In genomic region chr1:202018476-202019234, GRCh38 we compare ENCODE assay signal across 8 cellular contexts. TPM values are rescaled to one million over a fixed set of nuclear protein-coding genes. Genes with fewer than 3 reads are reported as not detected.
DNase-seq lines count a peak whose midpoint lies in the region; ATAC-seq, FAIRE-seq and TF ChIP-seq lines count a peak whose summit lies in the region.

No MANE protein-coding gene starts in this region.

- 42 to 59% (median 53%) methylated on average over 15 to 18 of the region's 18 CpGs for WGBS in heart left ventricle, 4 donors
- 11 to 38% (median 13%) methylated on average over 18 of the region's 18 CpGs for WGBS in small intestine, 3 donors

- H3K36me3 ChIP-seq in NT2/D1 (ENCODE audit: insufficient read depth, insufficient read length, low read length) = peaks cover 30% of the 10 kb centered on the region
- no peaks in the 10 kb centered on the region for H3K36me3 ChIP-seq in heart left ventricle
- H3K36me3 ChIP-seq in small intestine (ENCODE audit: control insufficient read depth in 2 of 2, insufficient read depth in 2 of 2, low read length in 2 of 2) = peaks cover 0 to 5% of the 10 kb centered on the region in 2 donors
- no peaks in the 10 kb centered on the region for H3K36me3 ChIP-seq in HAP-1 (replicated peaks)

- ATAC-seq in heart left ventricle = peak; percentile 27 to 47 (median 37)

- peak; percentile 77 for DNase-seq in HuH-7.5 (ENCODE audit: low spot score)
- DNase-seq in NT2/D1 (ENCODE audit: low read depth, low spot score) = no peak
- no peak for DNase-seq in heart left ventricle
- peak; percentile 96 for DNase-seq in small intestine
- no peak for DNase-seq in HAP-1 (ENCODE audit: low spot score in 2 of 2)
- no peak for DNase-seq in retina
- no peak for DNase-seq in SKM-1 (lab: John Stamatoyannopoulos, UW; ENCODE audit: unreplicated experiment)
- DNase-seq in superior temporal gyrus (ENCODE audit: extremely low spot score) = no peak

- H3K27ac ChIP-seq in heart left ventricle = no peak overlapping the region
- H3K27ac ChIP-seq in small intestine (ENCODE audit: low read depth in 1 of 2, low read length in 1 of 2) = peak overlapping the region; percentile 90 to 94

- peaks cover 31% of the 10 kb centered on the region for H3K4me1 ChIP-seq in NT2/D1 (ENCODE audit: insufficient read depth, insufficient read length)
- peaks cover 0 to 3% (median 0%) of the 10 kb centered on the region in 12 donors for H3K4me1 ChIP-seq in heart left ventricle
- peaks cover 2 to 5% of the 10 kb centered on the region in 2 donors for H3K4me1 ChIP-seq in small intestine (ENCODE audit: control insufficient read depth in 2 of 2, insufficient read depth in 1 of 2, low read depth in 1 of 2, low read length in 1 of 2)
- no peaks in the 10 kb centered on the region for H3K4me1 ChIP-seq in HAP-1

- H3K9ac ChIP-seq in NT2/D1 (ENCODE audit: insufficient read length, low read depth) = peak overlapping the region; percentile 45

- no peaks in the 10 kb centered on the region for H3K9me3 ChIP-seq in NT2/D1 (ENCODE audit: insufficient read depth, low read length)
- no peaks in the 10 kb centered on the region for H3K9me3 ChIP-seq in heart left ventricle
- H3K9me3 ChIP-seq in small intestine (ENCODE audit: control insufficient read depth, low read depth) = no peaks in the 10 kb centered on the region
- no peaks in the 10 kb centered on the region for H3K9me3 ChIP-seq in HAP-1

- no peak for FAIRE-seq in small intestine (lab: Jason Lieb, UNC)

- no peak for TF ChIP-seq CTCF in heart left ventricle (IDR thresholded peaks at IDR 0.05)

- H3K4me3 ChIP-seq in NT2/D1 (ENCODE audit: insufficient read length, low read depth) = no peak overlapping the region
- H3K4me3 ChIP-seq in heart left ventricle = no peak overlapping the region
- peak overlapping the region in 1 of 2 donors; percentile 10 for H3K4me3 ChIP-seq in small intestine (ENCODE audit: low read depth in 1 of 2, low read length in 2 of 2)
- no peak overlapping the region for H3K4me3 ChIP-seq in HAP-1

- intact Hi-C loops in heart left ventricle (cut with DNase I) = no loop called here

- in situ Hi-C loops in HAP-1 (cut with MboI; ENCODE audit: low sequenced_read_pairs) = no loop called here

- no peak for TF ChIP-seq POLR2A in heart left ventricle (IDR thresholded peaks at IDR 0.05)

- H3K27me3 ChIP-seq in NT2/D1 (ENCODE audit: insufficient read depth, insufficient read length) = no peaks in the 10 kb centered on the region
- peaks cover 0 to 5% (median 0%) of the 10 kb centered on the region in 9 donors for H3K27me3 ChIP-seq in heart left ventricle
- no peaks in the 10 kb centered on the region for H3K27me3 ChIP-seq in small intestine (ENCODE audit: control insufficient read depth in 2 of 2, insufficient read depth in 2 of 2, low read length in 2 of 2)
- no peaks in the 10 kb centered on the region for H3K27me3 ChIP-seq in HAP-1 (ENCODE audit: low read depth)

RNA-seq across cellular contexts. Expression of gene ELF3, which starts 8.3 kb away (rescaled TPM):
- 10 to 100 TPM in 1 of 9 donors, 1 to 10 TPM in 2, under 1 TPM in 4, not detected in 2; 0.32 to 42.5 (median 0.69) TPM for total RNA-seq in heart left ventricle
- polyA plus RNA-seq in heart left ventricle (1 to 10 TPM in 1 of 2 donors, under 1 TPM in 1; 0.15 to 3.9 TPM), small intestine (100 to 1,000 TPM; 261 to 487 (median 395) TPM)

RNA-seq across cellular contexts. Expression of gene RNPEP, which starts 36.2 kb away (rescaled TPM):
- total RNA-seq in heart left ventricle = 10 to 100 TPM; 14.1 to 36.2 (median 18.1) TPM
- polyA plus RNA-seq in heart left ventricle (10 to 100 TPM; 12.4 to 14.3 TPM), small intestine (100 to 1,000 TPM in 2 of 3 donors, 10 to 100 TPM in 1; 69.7 to 183 (median 111) TPM)

Comparison
In these comparisons a context has a peak if more than half of its experiments do, and no peak if none do; other contexts are left out.
1. DNase-seq: peak in HuH-7.5 (single experiment) and small intestine (single experiment); none in NT2/D1 (single experiment), heart left ventricle (0 of 5), HAP-1 (0 of 2), retina (single experiment), SKM-1 (single experiment) and superior temporal gyrus (single experiment).
2. H3K27ac ChIP-seq: peak in small intestine (2 of 2); none in heart left ventricle (0 of 12).
3. RNA of gene ELF3, which starts 8.3 kb away (polyA plus RNA-seq): 261 to 487 TPM in small intestine; 0.15 to 3.9 TPM in heart left ventricle; every median in the first group is over 10 times any median in the second.
4. RNA of gene RNPEP, which starts 36.2 kb away (polyA plus RNA-seq): 69.7 to 183 TPM in small intestine; 12.4 to 14.3 TPM in heart left ventricle; every median in the first group is over 4 times any median in the second.